8 cellular contexts compared by ENCODE assay signal in genomic region chr1:9787702-9788101, GRCh38. TPM values are rescaled to one million over a fixed set of nuclear protein-coding genes. Genes with fewer than 3 reads are reported as not detected.
A peak's percentile ranks its signal among the peaks of the same experiment; 100 is the strongest.
DNase-seq lines count a peak whose midpoint lies in the region; ATAC-seq, FAIRE-seq and TF ChIP-seq lines count a peak whose summit lies in the region.

No MANE protein-coding gene starts in this region.

- peak; percentile 82 for DNase-seq in Jurkat, Clone E6-1 (ENCODE audit: low read depth, low spot score)
- peak; percentile 31 for DNase-seq in activated CD8-positive, alpha-beta memory T cell treated with anti-CD3 and anti-CD28 coated beads, Interleukin-2, amount 50 U/mL, for 4 hours
- peak; percentile 35 for DNase-seq in stimulated activated CD4-positive, alpha-beta T cell treated with anti-CD3 and anti-CD28 coated beads, Interleukin-2, amount 100 ng/mL, for 4 hours (ENCODE audit: low read depth)
- no peak for DNase-seq in hepatocyte (ENCODE audit: low spot score)
- no peak for DNase-seq in frontal cortex (ENCODE audit: low spot score in 2 of 2)
- no peak for DNase-seq in SKM-1 (lab: John Stamatoyannopoulos, UW; ENCODE audit: unreplicated experiment)

- no peaks in the 10 kb centered on the region for H3K9me3 ChIP-seq in hepatocyte (ENCODE audit: low read depth)

- WGBS in hepatocyte (ENCODE audit: low lambda C conversion rate, missing lambda C conversion rate) = 92% methylated on average over 8 of the region's 8 CpGs

- H3K27me3 ChIP-seq in hepatocyte = no peaks in the 10 kb centered on the region

- no peak overlapping the region for H3K4me2 ChIP-seq in hepatocyte

- H3K27ac ChIP-seq in hepatocyte = no peak overlapping the region

- H4K20me1 ChIP-seq in hepatocyte (ENCODE audit: insufficient read depth, poor library complexity, severe bottlenecking) = peaks cover 16% of the 10 kb centered on the region

- peaks cover 90% of the 10 kb centered on the region for H3K79me2 ChIP-seq in hepatocyte

- peaks cover 3% of the 10 kb centered on the region for H3K4me1 ChIP-seq in hepatocyte (ENCODE audit: insufficient read depth)

- H3K36me3 ChIP-seq in hepatocyte (replicated peaks; ENCODE audit: insufficient read depth, low read depth) = no peaks in the 10 kb centered on the region

- ATAC-seq in GM18907 (IDR thresholded peaks at IDR 0.05; ENCODE audit: unreplicated experiment) (peak; percentile 75), GM18519 (IDR thresholded peaks at IDR 0.05; ENCODE audit: low FRiP score, unreplicated experiment) (no peak)

- peak overlapping the region; percentile 10 for H3K4me3 ChIP-seq in Jurkat, Clone E6-1 (ENCODE audit: low read length)
- H3K4me3 ChIP-seq in hepatocyte = no peak overlapping the region

- H3K9me2 ChIP-seq in hepatocyte (replicated peaks; ENCODE audit: insufficient read depth) = no peaks in the 10 kb centered on the region

- FAIRE-seq in frontal cortex (lab: Jason Lieb, UNC) = no peak

- H2AFZ ChIP-seq in hepatocyte = no peak overlapping the region

- no peak for TF ChIP-seq CTCF in hepatocyte (IDR thresholded peaks at IDR 0.05; ENCODE audit: poor library complexity)

RNA-seq across cellular contexts. Expression of gene CLSTN1, which starts 36.1 kb away (rescaled TPM):
- 38.1 TPM for polyA plus RNA-seq in Jurkat, Clone E6-1 (2012; ENCODE audit: insufficient read depth, insufficient read length)
- total RNA-seq in hepatocyte (40.5 and 47.7 TPM in 2 replicates), frontal cortex (143 TPM)
- 64.9 and 74.2 TPM in 2 replicates for polyA plus RNA-seq in hepatocyte

Comparison
In these comparisons a context has a peak if more than half of its experiments do, and no peak if none do; other contexts are left out.
1. DNase-seq: peak in Jurkat, Clone E6-1 (single experiment), activated CD8-positive, alpha-beta memory T cell treated with anti-CD3 and anti-CD28 coated beads, Interleukin-2, amount 50 U/mL, for 4 hours (single experiment) and stimulated activated CD4-positive, alpha-beta T cell treated with anti-CD3 and anti-CD28 coated beads, Interleukin-2, amount 100 ng/mL, for 4 hours (single experiment); none in hepatocyte (single experiment), frontal cortex (0 of 2) and SKM-1 (single experiment).